In the genomic region with DNA sequence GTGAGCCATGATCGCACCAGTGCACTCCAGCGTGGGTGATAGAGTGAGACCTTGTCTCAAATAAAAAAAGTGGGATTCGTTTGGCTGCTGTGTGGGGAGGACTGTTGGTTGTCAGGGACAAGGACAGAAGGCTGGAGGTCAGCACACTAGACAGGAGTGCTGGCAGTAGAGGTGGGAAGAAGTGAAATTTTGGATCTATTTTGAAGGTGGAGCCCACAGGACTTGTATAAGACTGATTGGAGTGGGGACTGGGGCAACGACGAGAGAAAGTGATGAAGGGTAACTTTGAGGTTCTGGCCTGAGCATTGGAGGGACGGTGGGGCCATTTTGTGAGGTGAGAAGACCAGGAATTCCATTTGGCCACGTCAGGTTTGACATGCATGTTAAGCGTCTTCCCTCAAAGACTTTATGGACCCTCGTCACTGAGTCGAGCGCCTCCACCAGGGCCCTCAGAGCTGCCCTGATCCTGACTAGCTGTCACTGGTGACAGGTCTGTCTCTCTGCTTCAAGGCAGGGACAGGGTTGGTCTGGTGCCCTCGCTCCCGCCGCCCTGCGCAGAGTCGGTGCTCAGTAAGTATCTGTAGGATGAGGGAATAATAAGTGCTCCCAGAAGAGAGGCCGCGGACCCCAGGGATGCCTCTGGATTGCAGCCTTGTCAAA, we compare ENCODE assay signal across 8 cellular contexts. TPM values are rescaled to one million over a fixed set of nuclear protein-coding genes. Genes with fewer than 3 reads are reported as not detected.
DNase-seq lines count a peak whose midpoint lies in the region; ATAC-seq and TF ChIP-seq lines count a peak whose summit lies in the region.

No MANE protein-coding gene starts in this region.

- no peaks in the 10 kb centered on the region for H3K27me3 ChIP-seq in HL-60 (ENCODE audit: insufficient read depth, poor library complexity, severe bottlenecking)
- peaks cover 26% of the 10 kb centered on the region for H3K27me3 ChIP-seq in iPS-20b (ENCODE audit: insufficient read depth, low read length)
- H3K27me3 ChIP-seq in stomach smooth muscle (ENCODE audit: control insufficient read depth in 1 of 2, insufficient read depth in 2 of 2, low read length in 2 of 2) = no peaks in the 10 kb centered on the region

- peaks cover 14% of the 10 kb centered on the region; the same call in 1 of the 2 replicates for H3K36me3 ChIP-seq in iPS-20b (ENCODE audit: insufficient read depth, low read depth, low read length)
- peaks cover 2 to 6% of the 10 kb centered on the region in 2 donors for H3K36me3 ChIP-seq in stomach smooth muscle (ENCODE audit: control insufficient read depth in 2 of 2, insufficient read depth in 2 of 2, low read length in 2 of 2)

- peaks cover 16% of the 10 kb centered on the region for H3K4me1 Mint-ChIP-seq in Calu3 (ENCODE audit: low read depth, unreplicated experiment)

- no peak for TF ChIP-seq CTCF in Calu3 (IDR thresholded peaks at IDR 0.05; ENCODE audit: unreplicated experiment)
- TF ChIP-seq CTCF in HL-60 (IDR thresholded peaks at IDR 0.05; ENCODE audit: insufficient read depth, low read length) = no peak

- no peaks in the 10 kb centered on the region for H3K9me3 Mint-ChIP-seq in Calu3 (ENCODE audit: low read depth, unreplicated experiment)
- H3K9me3 Mint-ChIP-seq in activated naive CD4-positive, alpha-beta T cell treated with anti-CD3 and anti-CD28 coated beads, Interleukin-2, amount 50 U/mL, for 72 hours = no peaks in the 10 kb centered on the region

- peak overlapping the region; percentile 88 for H3K4me3 Mint-ChIP-seq in Calu3 (ENCODE audit: low read depth, unreplicated experiment)

- H3K4me3 ChIP-seq in HL-60 (replicated peaks; ENCODE audit: insufficient read depth, low read length) (peak overlapping the region; percentile 88), iPS-20b (ENCODE audit: low read length) (peak overlapping the region; percentile 92), stomach smooth muscle (ENCODE audit: low read length in 2 of 2) (peak overlapping the region; percentile 93 to 96)

- DNase-seq in Calu3 = no peak
- no peak for DNase-seq in HL-60 (ENCODE audit: low read depth in 1 of 2, low spot score in 1 of 2)
- DNase-seq in activated naive CD4-positive, alpha-beta T cell treated with anti-CD3 and anti-CD28 coated beads, Interleukin-2, amount 50 U/mL, for 72 hours (ENCODE audit: low spot score in 2 of 2) = peak in 1 of 2 donors; percentile 29
- no peak for DNase-seq in DMS53 treated with DMSO at 0.1 percent for 48 hours (lab: John Stamatoyannopoulos, UW; ENCODE audit: unreplicated experiment)

- no peaks in the 10 kb centered on the region for H3K27me3 Mint-ChIP-seq in Calu3 (ENCODE audit: unreplicated experiment)

- intact Hi-C loops in Calu3 (cut with micrococcal nuclease; ENCODE audit: unreplicated experiment) = no loop called here

- H3K9ac ChIP-seq in iPS-20b (ENCODE audit: low read depth, low read length) (peak overlapping the region; percentile 72; the same call in 1 of the 2 replicates), stomach smooth muscle (ENCODE audit: low read length in 2 of 2) (peak overlapping the region; percentile 81)

- H3K9me3 ChIP-seq in iPS-20b (ENCODE audit: insufficient read depth, low read depth, low read length) = no peaks in the 10 kb centered on the region
- H3K9me3 ChIP-seq in stomach smooth muscle (ENCODE audit: control insufficient read depth in 2 of 2, low read length in 2 of 2) = no peaks in the 10 kb centered on the region

- ATAC-seq in activated naive CD4-positive, alpha-beta T cell treated with anti-CD3 and anti-CD28 coated beads, Interleukin-2, amount 50 U/mL, for 72 hours = peak in 1 of 2 donors; percentile 5
- ATAC-seq in GM21717 (IDR thresholded peaks at IDR 0.05; ENCODE audit: unreplicated experiment) = no peak
- ATAC-seq in GM21390 (IDR thresholded peaks at IDR 0.05; ENCODE audit: unreplicated experiment) = no peak

- CTCF ChIA-PET in Calu3 (lab: Charles Lee) = no interaction called here

- no peaks in the 10 kb centered on the region; the same call in 1 of the 2 replicates for H3K4me1 ChIP-seq in iPS-20b (ENCODE audit: insufficient read depth, low read length)
- H3K4me1 ChIP-seq in stomach smooth muscle (ENCODE audit: control insufficient read depth, insufficient read depth, low read length) = peaks cover 21% of the 10 kb centered on the region

- H3K27ac ChIP-seq in HL-60 (replicated peaks) (peak overlapping the region; percentile 66), iPS-20b (ENCODE audit: low read length) (no peak overlapping the region), stomach smooth muscle (ENCODE audit: low read length) (no peak overlapping the region)

- TSS peak; percentile 67 for BruUV-seq in Calu3 (replicated peaks; lab: Mats Ljungman, UMichigan)

- H3K36me3 Mint-ChIP-seq in Calu3 (ENCODE audit: insufficient read depth, unreplicated experiment) = peaks cover 35% of the 10 kb centered on the region
- peaks cover 12 to 14% of the 10 kb centered on the region in 2 donors for H3K36me3 Mint-ChIP-seq in activated naive CD4-positive, alpha-beta T cell treated with anti-CD3 and anti-CD28 coated beads, Interleukin-2, amount 50 U/mL, for 72 hours

- H3K27ac Mint-ChIP-seq in Calu3 (ENCODE audit: unreplicated experiment) = peak overlapping the region; percentile 87
- peak overlapping the region; percentile 91 to 97 for H3K27ac Mint-ChIP-seq in activated naive CD4-positive, alpha-beta T cell treated with anti-CD3 and anti-CD28 coated beads, Interleukin-2, amount 50 U/mL, for 72 hours

RNA-seq across cellular contexts. Expression of a gene that starts 0.7 kb away (rescaled TPM):
- total RNA-seq in Calu3 (2022) = 11.3 and 12.0 TPM in 2 replicates
- total RNA-seq in activated naive CD4-positive, alpha-beta T cell treated with anti-CD3 and anti-CD28 coated beads, Interleukin-2, amount 50 U/mL, for 72 hours = 10 to 100 TPM in 1 of 2 donors, 1 to 10 TPM in 1; 9.8 to 11.2 TPM

RNA-seq across cellular contexts. Expression of a gene that starts 17.2 kb away (rescaled TPM):
- total RNA-seq in Calu3 (2022) = not detected in 2 replicates
- total RNA-seq in activated naive CD4-positive, alpha-beta T cell treated with anti-CD3 and anti-CD28 coated beads, Interleukin-2, amount 50 U/mL, for 72 hours = 1 to 10 TPM in 1 of 2 donors, under 1 TPM in 1; 0.87 to 1.1 TPM

RNA-seq across cellular contexts. Expression of a gene that starts 24.8 kb away (rescaled TPM):
- total RNA-seq in Calu3 (2022) = 0.34 and 0.38 TPM in 2 replicates
- total RNA-seq in activated naive CD4-positive, alpha-beta T cell treated with anti-CD3 and anti-CD28 coated beads, Interleukin-2, amount 50 U/mL, for 72 hours = under 1 TPM; 0.68 to 0.80 TPM

RNA-seq across cellular contexts. Expression of a gene that starts 34.6 kb away (rescaled TPM):
- not detected in 2 replicates for total RNA-seq in Calu3 (2022)
- under 1 TPM in 1 of 2 donors, not detected in 1; 0.34 TPM for total RNA-seq in activated naive CD4-positive, alpha-beta T cell treated with anti-CD3 and anti-CD28 coated beads, Interleukin-2, amount 50 U/mL, for 72 hours

RNA-seq across cellular contexts. Expression of a gene that starts 42.6 kb away (rescaled TPM):
- total RNA-seq in Calu3 (2022) = not detected in 2 replicates
- not detected for total RNA-seq in activated naive CD4-positive, alpha-beta T cell treated with anti-CD3 and anti-CD28 coated beads, Interleukin-2, amount 50 U/mL, for 72 hours
